ENCODE assay signal across 8 cellular contexts in the genomic region with DNA sequence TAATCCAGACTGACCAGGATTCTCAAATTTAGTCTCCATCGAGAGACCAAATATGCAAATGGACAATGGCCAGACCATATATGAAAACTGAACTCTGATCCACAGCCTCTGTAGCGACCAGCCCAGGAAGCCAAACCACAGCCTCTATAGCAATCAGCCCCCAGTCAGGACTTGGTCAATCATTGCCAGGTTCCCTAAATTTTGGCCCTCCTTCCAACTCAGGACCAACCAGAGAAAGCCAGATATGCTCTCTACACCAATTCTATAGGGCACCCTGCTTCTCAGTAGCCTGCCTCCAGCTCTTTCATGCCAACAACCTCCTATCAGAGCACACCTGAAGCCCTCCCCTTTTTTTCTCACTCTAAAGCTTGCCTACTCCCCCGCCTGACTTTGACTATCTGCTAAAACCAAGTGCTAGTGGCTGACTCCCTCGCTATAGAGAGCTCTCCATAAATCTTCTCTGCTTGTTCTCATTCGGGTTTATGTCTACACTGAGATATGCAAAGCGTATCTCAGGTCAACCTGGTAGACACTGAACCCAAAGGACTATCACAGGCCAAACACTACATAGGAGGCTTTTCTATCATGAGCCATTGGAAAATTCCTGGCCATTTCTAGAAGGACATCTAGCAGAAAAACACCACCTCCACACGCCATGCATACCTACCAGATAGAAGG.
A peak's percentile ranks its signal among the peaks of the same experiment; 100 is the strongest.
DNase-seq lines count a peak whose midpoint lies in the region; ATAC-seq, FAIRE-seq and TF ChIP-seq lines count a peak whose summit lies in the region.

No MANE protein-coding gene starts in this region.

- H3K27ac ChIP-seq in substantia nigra (ENCODE audit: low read depth, low read length, poor library complexity, severe bottlenecking), result no peak overlapping the region

- H3K4me3 Mint-ChIP-seq in central memory CD8-positive, alpha-beta T cell, result no peak overlapping the region
- no peak overlapping the region for H3K4me3 Mint-ChIP-seq in endothelial cell (ENCODE audit: unreplicated experiment)

- no peaks in the 10 kb centered on the region for H3K9me3 Mint-ChIP-seq in central memory CD8-positive, alpha-beta T cell
- H3K9me3 Mint-ChIP-seq in endothelial cell (ENCODE audit: unreplicated experiment), result no peaks in the 10 kb centered on the region

- TF ChIP-seq POLR2A in GM12891 (IDR thresholded peaks at IDR 0.05; ENCODE audit: low read depth, low read length), result peak; percentile 70

- H3K36me3 Mint-ChIP-seq in central memory CD8-positive, alpha-beta T cell (ENCODE audit: insufficient read depth), result no peaks in the 10 kb centered on the region
- no peaks in the 10 kb centered on the region for H3K36me3 Mint-ChIP-seq in endothelial cell (ENCODE audit: low read depth, unreplicated experiment)

- peaks cover 28% of the 10 kb centered on the region for H3K4me1 Mint-ChIP-seq in central memory CD8-positive, alpha-beta T cell
- no peaks in the 10 kb centered on the region for H3K4me1 Mint-ChIP-seq in endothelial cell (ENCODE audit: unreplicated experiment)

- ATAC-seq in GM21515 (IDR thresholded peaks at IDR 0.05; ENCODE audit: unreplicated experiment), result peak; percentile 53
- ATAC-seq in HG03558 (IDR thresholded peaks at IDR 0.05; ENCODE audit: extremely low read depth, unreplicated experiment), result peak; percentile 35
- ATAC-seq in central memory CD8-positive, alpha-beta T cell (replicated peaks; ENCODE audit: extremely low read depth, poor library complexity, severe bottlenecking), result peak; percentile 36

- no peaks in the 10 kb centered on the region for H3K27me3 Mint-ChIP-seq in central memory CD8-positive, alpha-beta T cell
- H3K27me3 Mint-ChIP-seq in endothelial cell (ENCODE audit: unreplicated experiment), result peaks cover 4% of the 10 kb centered on the region

- H3K27ac Mint-ChIP-seq in central memory CD8-positive, alpha-beta T cell (ENCODE audit: low read depth), result no peak overlapping the region
- no peak overlapping the region for H3K27ac Mint-ChIP-seq in endothelial cell (ENCODE audit: unreplicated experiment)

- TF ChIP-seq CTCF in endothelial cell (IDR thresholded peaks at IDR 0.05; ENCODE audit: unreplicated experiment), result no peak

- no peak for FAIRE-seq in GM12891 (lab: Jason Lieb, UNC)

- no peak for DNase-seq in GM12891 (ENCODE audit: insufficient read length, low spot score)
- DNase-seq in central memory CD8-positive, alpha-beta T cell (ENCODE audit: low spot score in 2 of 2), result no peak
- DNase-seq in HuH-7.5 (ENCODE audit: low spot score), result no peak
- DNase-seq in substantia nigra (lab: John Stamatoyannopoulos, UW), result no peak
- no peak for DNase-seq in AG08395 (ENCODE audit: low spot score)
- no peak for DNase-seq in endothelial cell (ENCODE audit: low spot score)

TF ChIP-seq in GM12891, 5 proteins besides CTCF, POLR2A, EP300 and RAD21:
- TF ChIP-seq SPI1 (IDR thresholded peaks at IDR 0.05; ENCODE audit: low read depth, low read length), result no peak
- TF ChIP-seq POLR2AphosphoS5 (IDR thresholded peaks at IDR 0.05; ENCODE audit: low read depth, low read length), result peak; percentile 83; the same call in 1 of the 2 replicates
- no peak for TF ChIP-seq PAX5 (IDR thresholded peaks at IDR 0.05; ENCODE audit: insufficient read depth, low read length, severe bottlenecking)
- TF ChIP-seq POU2F2 (IDR thresholded peaks at IDR 0.05; ENCODE audit: low read depth, low read length), result peak; percentile 79
- TF ChIP-seq TAF1 (IDR thresholded peaks at IDR 0.05; ENCODE audit: low read depth, low read length), result peak; percentile 70
